In the genomic region with DNA sequence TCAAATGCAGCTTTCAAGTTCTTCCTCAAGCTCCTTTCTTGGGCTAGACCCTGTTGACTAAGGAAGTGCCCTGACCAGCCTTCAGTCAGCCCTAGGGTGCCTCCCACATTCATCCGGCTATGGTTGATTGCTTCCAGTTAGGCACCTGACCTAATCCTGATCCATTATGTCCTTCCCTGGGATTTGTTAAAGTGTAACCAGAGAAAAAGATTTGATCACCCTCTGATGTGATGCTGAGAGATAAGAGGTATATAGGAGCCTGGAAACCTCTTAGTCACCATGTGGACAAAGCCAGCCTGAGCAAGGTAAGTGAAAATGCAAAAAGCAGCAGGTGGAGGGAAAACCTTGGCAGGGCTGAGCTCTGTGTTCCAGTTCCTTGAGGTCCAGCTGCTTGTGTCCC, we compare ENCODE assay signal across 30 cellular contexts.
DNase-seq lines count a peak whose midpoint lies in the region; ATAC-seq, FAIRE-seq and TF ChIP-seq lines count a peak whose summit lies in the region.
"Had no signal": no experiment of that assay in that cellular context is flagged by ENCODE, and none has a peak within 500 bp of the region (broad histone marks: within the 10 kb centered on the region; RNA-seq: fewer than 3 reads in every experiment).

No MANE protein-coding gene starts in this region.

- FAIRE-seq in HTR-8/SVneo (lab: Jason Lieb, UNC), result no peak
- FAIRE-seq: frontal cortex had no signal

- H3K36me3 ChIP-seq in mucosa of rectum (ENCODE audit: control insufficient read depth in 2 of 2, insufficient read depth in 2 of 2, low read length in 2 of 2), result no peaks in the 10 kb centered on the region
- H3K36me3 ChIP-seq: BLaER1 treated with 17β-estradiol and CSF1 and Interleukin-3, amounts not matched to agents 10 nM and 100 nM; brain microvascular endothelial cell; ovary; upper lobe of left lung had no signal

- no peak overlapping the region for H3K4me3 ChIP-seq in epithelial cell of proximal tubule (ENCODE audit: low read depth, low read length)
- H3K4me3 ChIP-seq in mucosa of rectum (ENCODE audit: low read length in 2 of 2), result no peak overlapping the region
- H3K4me3 ChIP-seq: BLaER1 treated with 17β-estradiol and CSF1 and Interleukin-3, amounts not matched to agents 10 nM and 100 nM; dorsolateral prefrontal cortex; ovary; skin epidermis; upper lobe of left lung had no signal

- TF ChIP-seq CTCF in epithelial cell of proximal tubule (conservative IDR thresholded peaks at IDR 0.05; ENCODE audit: low read depth, low read length), result no peak

- peaks cover 0 to 5% of the 10 kb centered on the region in 2 donors for H3K4me1 ChIP-seq in mucosa of rectum (ENCODE audit: control insufficient read depth in 2 of 2, insufficient read depth in 2 of 2, low read length in 2 of 2)
- H3K4me1 ChIP-seq: BLaER1 treated with 17β-estradiol and CSF1 and Interleukin-3, amounts not matched to agents 10 nM and 100 nM; upper lobe of left lung had no signal

- no peaks in the 10 kb centered on the region for H3K27me3 ChIP-seq in mucosa of rectum (ENCODE audit: control insufficient read depth in 2 of 2, insufficient read depth in 2 of 2, low read length in 2 of 2)
- H3K27me3 ChIP-seq: BLaER1 treated with 17β-estradiol and CSF1 and Interleukin-3, amounts not matched to agents 10 nM and 100 nM; brain microvascular endothelial cell; dorsolateral prefrontal cortex; ovary; upper lobe of left lung had no signal

- H3K27ac ChIP-seq in mucosa of rectum (ENCODE audit: low read depth in 2 of 2, low read length in 2 of 2), result peak overlapping the region; percentile 20 to 61
- H3K27ac ChIP-seq: BLaER1 treated with 17β-estradiol and CSF1 and Interleukin-3, amounts not matched to agents 10 nM and 100 nM; brain microvascular endothelial cell; dorsolateral prefrontal cortex; ovary; skin epidermis; upper lobe of left lung had no signal

- DNase-seq in DMS53 (lab: John Stamatoyannopoulos, UW) (peak; percentile 96), LoVo (ENCODE audit: low spot score) (peak; percentile 21), epithelial cell of proximal tubule (ENCODE audit: low read depth) (peak; percentile 27), HTR-8/SVneo (ENCODE audit: insufficient read length, low spot score) (no peak), H4 (ENCODE audit: low spot score) (no peak)
- DNase-seq: activated CD4-positive, alpha-beta T cell treated with anti-CD3 and anti-CD28 coated beads for 48 hours; activated CD8-positive, alpha-beta memory T cell treated with anti-CD3 and anti-CD28 coated beads for 24 hours; activated T-cell treated with anti-CD3 and anti-CD28 coated beads for 4 hours; amniotic stem cell; brain microvascular endothelial cell; COR-L47; dorsolateral prefrontal cortex; HCEC 1CT; IMR-90; left cardiac atrium; mammary epithelial cell; NCI-H1092; NCI-H1694; NCI-H774; nephron progenitor cell; ovary; stimulated activated naive CD4-positive, alpha-beta T cell; SW 1271; T-helper 9 cell; upper lobe of left lung had no signal

- H3K9ac ChIP-seq in mucosa of rectum (ENCODE audit: low read depth in 1 of 2, low read length in 2 of 2), result no peak overlapping the region
- H3K9ac ChIP-seq: BLaER1 treated with 17β-estradiol and CSF1 and Interleukin-3, amounts not matched to agents 10 nM and 100 nM had no signal

- H3K9me3 ChIP-seq in mucosa of rectum (ENCODE audit: control insufficient read depth in 2 of 2, low read length in 2 of 2), result no peaks in the 10 kb centered on the region
- H3K9me3 ChIP-seq: ovary, upper lobe of left lung had no signal

- ATAC-seq in GM21528 (IDR thresholded peaks at IDR 0.05; ENCODE audit: low FRiP score, unreplicated experiment), result no peak
- ATAC-seq: left cardiac atrium had no signal

Comparison
In these comparisons a context has a peak if more than half of its experiments do, and no peak if none do; other contexts are left out.
1. DNase-seq: peak in DMS53 (single experiment), LoVo (single experiment) and epithelial cell of proximal tubule (single experiment); none in HTR-8/SVneo (single experiment) and H4 (single experiment).